Comparison of ENCODE assay signal across 18 cellular contexts in genomic region chr15:90082140-90082713, GRCh38. TPM values are rescaled to one million over a fixed set of nuclear protein-coding genes. Genes with fewer than 3 reads are reported as not detected.
DNase-seq lines count a peak whose midpoint lies in the region; ATAC-seq, FAIRE-seq and TF ChIP-seq lines count a peak whose summit lies in the region.
"Had no signal": no experiment of that assay in that cellular context is flagged by ENCODE, and none has a peak within 500 bp of the region (broad histone marks: within the 10 kb centered on the region; RNA-seq: fewer than 3 reads in every experiment).

No MANE protein-coding gene starts in this region.

- no peaks in the 10 kb centered on the region for H3K79me2 ChIP-seq in HepG2 (ENCODE audit: insufficient read depth, low read length)

- TF ChIP-seq EP300 in HepG2 (IDR thresholded peaks at IDR 0.05; ENCODE audit: low read depth in 2 of 2, low read length in 2 of 2): no peak
- TF ChIP-seq EP300 in HepG2 (CRISPR knock-in tag; IDR thresholded peaks at IDR 0.05; ENCODE audit: borderline replicate concordance): no peak

- intact Hi-C loops in HepG2 (cut with micrococcal nuclease; ENCODE audit: unreplicated experiment): no loop called here

- no peaks in the 10 kb centered on the region for H4K20me1 ChIP-seq in HepG2 (ENCODE audit: insufficient read depth, low read length)

- no peak overlapping the region for H3K9ac ChIP-seq in HepG2 (ENCODE audit: insufficient read depth, low read depth, low read length)

- DNase-seq in caudate nucleus (lab: John Stamatoyannopoulos, UW) (peak in 46 of 61 donors; percentile 16 to 76 (median 42)), HepG2 (ENCODE audit: low spot score) (no peak), NCI-H187 (lab: John Stamatoyannopoulos, UW) (no peak), NCI-H526 (lab: John Stamatoyannopoulos, UW) (no peak)
- no peak for DNase-seq in stimulated activated naive B cell treated with anti-CD40 and anti-IgM and Interleukin-4, amounts not matched to agents 10 μg/mL and 1 μg/mL and 100 μg/mL, for 72 hours
- DNase-seq: activated CD4-positive, alpha-beta T cell treated with anti-CD3 and anti-CD28 coated beads for 36 hours; activated T-cell treated with anti-CD3 and anti-CD28 coated beads, Interleukin-2, amount 50 U/mL, for 4 hours; amniotic stem cell; effector CD8-positive, alpha-beta T cell; EL; foreskin fibroblast; NCI-H1105; PC-9; uterus had no signal

- H3K9me3 Mint-ChIP-seq in IgD-negative memory B cell: no peaks in the 10 kb centered on the region
- no peaks in the 10 kb centered on the region for H3K9me3 Mint-ChIP-seq in stimulated activated naive B cell treated with anti-CD40 and anti-IgM and Interleukin-4, amounts not matched to agents 10 μg/mL and 1 μg/mL and 100 μg/mL, for 72 hours
- H3K9me3 Mint-ChIP-seq: activated T-cell treated with anti-CD3 and anti-CD28 coated beads, Interleukin-2, amount 50 U/mL, for 4 hours; CD14-positive monocyte had no signal

- H3K36me3 Mint-ChIP-seq in IgD-negative memory B cell: peaks cover 8% of the 10 kb centered on the region
- peaks cover 28 to 54% of the 10 kb centered on the region in 2 donors for H3K36me3 Mint-ChIP-seq in stimulated activated naive B cell treated with anti-CD40 and anti-IgM and Interleukin-4, amounts not matched to agents 10 μg/mL and 1 μg/mL and 100 μg/mL, for 72 hours

- TF ChIP-seq CTCF in HepG2 (CRISPR knock-in tag; IDR thresholded peaks at IDR 0.05): no peak

- no peak for TF ChIP-seq POLR2A in HepG2 (IDR thresholded peaks at IDR 0.05; ENCODE audit: insufficient read depth in 1 of 2, low read depth in 2 of 2, low read length in 2 of 2)

- CTCF ChIA-PET in HepG2 (lab: Yijun Ruan, JAX; ENCODE audit: low intra/inter-chr PET ratio, low total read pairs): no interaction called here

- H3K4me3 Mint-ChIP-seq in IgD-negative memory B cell: no peak overlapping the region
- no peak overlapping the region for H3K4me3 Mint-ChIP-seq in stimulated activated naive B cell treated with anti-CD40 and anti-IgM and Interleukin-4, amounts not matched to agents 10 μg/mL and 1 μg/mL and 100 μg/mL, for 72 hours
- H3K4me3 Mint-ChIP-seq: activated CD4-positive, alpha-beta T cell treated with anti-CD3 and anti-CD28 coated beads for 36 hours; activated T-cell treated with anti-CD3 and anti-CD28 coated beads, Interleukin-2, amount 50 U/mL, for 4 hours; CD14-positive monocyte had no signal

- H3K4me3 ChIP-seq in HepG2 (replicated peaks in 1 of 3; ENCODE audit: insufficient read depth in 1 of 3, low read depth in 2 of 3, low read length in 3 of 3): no peak overlapping the region
- H3K4me3 ChIP-seq: PC-9, uterus had no signal

- no peak for FAIRE-seq in HepG2 (lab: Jason Lieb, UNC)
- FAIRE-seq: islet of Langerhans had no signal

- H3K27me3 Mint-ChIP-seq in IgD-negative memory B cell: no peaks in the 10 kb centered on the region
- H3K27me3 Mint-ChIP-seq in stimulated activated naive B cell treated with anti-CD40 and anti-IgM and Interleukin-4, amounts not matched to agents 10 μg/mL and 1 μg/mL and 100 μg/mL, for 72 hours: no peaks in the 10 kb centered on the region
- H3K27me3 Mint-ChIP-seq: activated CD4-positive, alpha-beta T cell treated with anti-CD3 and anti-CD28 coated beads for 36 hours had no signal

- ATAC-seq in HepG2: peak; percentile 15; the same call in 1 of the 3 replicates
- no peak for ATAC-seq in stimulated activated naive B cell treated with anti-CD40 and anti-IgM and Interleukin-4, amounts not matched to agents 10 μg/mL and 1 μg/mL and 100 μg/mL, for 72 hours (replicated peaks)
- ATAC-seq in HG02678 (IDR thresholded peaks at IDR 0.05; ENCODE audit: unreplicated experiment): no peak
- ATAC-seq: activated CD4-positive, alpha-beta T cell treated with anti-CD3 and anti-CD28 coated beads for 36 hours; activated T-cell treated with anti-CD3 and anti-CD28 coated beads, Interleukin-2, amount 50 U/mL, for 4 hours had no signal

- no peaks in the 10 kb centered on the region for H3K9me3 ChIP-seq in HepG2 (ENCODE audit: low read length)
- H3K9me3 ChIP-seq: uterus had no signal

- H3K27ac Mint-ChIP-seq in IgD-negative memory B cell: peak overlapping the region in 2 of 3 donors; percentile 78 to 88
- peak overlapping the region; percentile 47 for H3K27ac Mint-ChIP-seq in stimulated activated naive B cell treated with anti-CD40 and anti-IgM and Interleukin-4, amounts not matched to agents 10 μg/mL and 1 μg/mL and 100 μg/mL, for 72 hours
- H3K27ac Mint-ChIP-seq: activated CD4-positive, alpha-beta T cell treated with anti-CD3 and anti-CD28 coated beads for 36 hours had no signal

- POLR2A ChIA-PET in HepG2 (lab: Yijun Ruan, JAX): no interaction called here

- H2AFZ ChIP-seq in HepG2 (ENCODE audit: low read length): no peak overlapping the region
- H2AFZ ChIP-seq: PC-9 had no signal

- no peak overlapping the region for H3K4me2 ChIP-seq in HepG2 (ENCODE audit: low read depth, low read length)
- H3K4me2 ChIP-seq: PC-9 had no signal

- no peaks in the 10 kb centered on the region for H3K27me3 ChIP-seq in HepG2 (ENCODE audit: control insufficient read depth in 1 of 2, insufficient read depth in 2 of 2, low read length in 2 of 2)
- H3K27me3 ChIP-seq: uterus had no signal

- in situ Hi-C loops in HepG2 (cut with HindIII; ENCODE audit: extremely low pct_ligation_motif_present, low pct_unique_long_range_greater_than_20kb): loop anchor here (25.0 kb wide), 1 partner anchor 345 kb away; no protein-coding TSS in a partner anchor

- no peaks in the 10 kb centered on the region for H3K4me1 ChIP-seq in HepG2 (ENCODE audit: insufficient read depth, low read length)
- H3K4me1 ChIP-seq: uterus had no signal

- 93% methylated on average over 7 of the region's 9 CpGs for WGBS in HepG2 (ENCODE audit: low lambda C conversion rate)

- BruUV-seq in HepG2 (replicated peaks; lab: Mats Ljungman, UMichigan): no TSS peak

- no peak for TF ChIP-seq RAD21 in HepG2 (CRISPR knock-in tag; IDR thresholded peaks at IDR 0.05)

- H3K4me1 Mint-ChIP-seq in IgD-negative memory B cell: peaks cover 4 to 11% (median 7%) of the 10 kb centered on the region in 3 donors
- peaks cover 4 to 9% of the 10 kb centered on the region in 2 donors for H3K4me1 Mint-ChIP-seq in stimulated activated naive B cell treated with anti-CD40 and anti-IgM and Interleukin-4, amounts not matched to agents 10 μg/mL and 1 μg/mL and 100 μg/mL, for 72 hours

- H3K36me3 ChIP-seq in HepG2 (replicated peaks in 1 of 2; ENCODE audit: control insufficient read depth in 1 of 2, insufficient read depth in 2 of 2, low read length in 2 of 2): peaks cover 10 to 30% of the 10 kb centered on the region in 2 experiments; a peak in 4 of 5 replicates
- H3K36me3 ChIP-seq: uterus had no signal

- H3K27ac ChIP-seq in caudate nucleus (ENCODE audit: low read depth, low read length) (peak overlapping the region; percentile 18), HepG2 (ENCODE audit: extremely low read length, insufficient read depth, low read length) (no peak overlapping the region)
- H3K27ac ChIP-seq: PC-9, uterus had no signal

TF ChIP-seq in HepG2, 621 proteins besides CTCF, POLR2A, EP300 and RAD21:
- TF ChIP-seq IKZF1 (IDR thresholded peaks at IDR 0.05) (no peak), NR3C1 (CRISPR knock-in tag; IDR thresholded peaks at IDR 0.05) (no peak), ZNF703 (CRISPR knock-in tag; IDR thresholded peaks at IDR 0.05; ENCODE audit: borderline replicate concordance) (no peak), AGO2 (optimal IDR thresholded peaks at IDR 0.05; ENCODE audit: low read depth, low read length) (peak; percentile 70), RBM22 (optimal IDR thresholded peaks at IDR 0.05; ENCODE audit: low read length) (peak; percentile 58)

RNA-seq across cellular contexts. Expression of gene IDH2, which starts 20.0 kb away (rescaled TPM):
- 106 TPM for polyA plus RNA-seq in IgD-negative memory B cell
- 120 and 121 TPM in 2 replicates for total RNA-seq in HepG2 (2016; rRNA removed; fragmentation: Illumina TruSeq; extraction: Trizol)
- 37.5 and 39.4 TPM in 2 replicates for total RNA-seq in HepG2 (2016; cell fraction: cytosol; rRNA removed; fragmentation: Illumina TruSeq; extraction: Trizol; ENCODE audit: low read depth)
- total RNA-seq in HepG2 (2016; cell fraction: insoluble cytoplasmic fraction; rRNA removed; fragmentation: Illumina TruSeq; extraction: Trizol): 108 and 124 TPM in 2 replicates
- 87.3 and 98.2 TPM in 2 replicates for total RNA-seq in HepG2 (2016; cell fraction: membrane; rRNA removed; fragmentation: Illumina TruSeq; extraction: Trizol)
- total RNA-seq in HepG2 (2016; cell fraction: nucleus; rRNA removed; fragmentation: Illumina TruSeq; extraction: Trizol): 50.6 and 54.5 TPM in 2 replicates
- 132 and 145 TPM in 2 replicates for polyA plus RNA-seq in HepG2 (2011; rRNA removed)
- polyA plus RNA-seq in HepG2 (2011; cell fraction: cytosol; rRNA removed): 85.2 and 137 TPM in 2 replicates
- 62.9 and 78.0 TPM in 2 replicates for polyA plus RNA-seq in HepG2 (2011; cell fraction: nucleus; rRNA removed)
- 57.4 and 73.4 TPM in 2 replicates for polyA plus RNA-seq in HepG2 (2012)
- polyA plus RNA-seq in HepG2 (2016; cell fraction: cytosol; fragmentation: Illumina TruSeq; extraction: Trizol; ENCODE audit: low read depth): 63.2 and 73.9 TPM in 2 replicates
- 130 and 145 TPM in 2 replicates for polyA plus RNA-seq in HepG2 (2016; cell fraction: insoluble cytoplasmic fraction; fragmentation: Illumina TruSeq; extraction: Trizol; ENCODE audit: low read depth)
- polyA plus RNA-seq in HepG2 (2016; cell fraction: membrane; fragmentation: Illumina TruSeq; extraction: Trizol; ENCODE audit: low read depth): 84.9 and 106 TPM in 2 replicates
- polyA plus RNA-seq in HepG2 (2016; cell fraction: nucleus; fragmentation: Illumina TruSeq; extraction: Trizol; ENCODE audit: insufficient read depth, low read depth): 97.9 and 110 TPM in 2 replicates
- polyA minus RNA-seq in HepG2 (2011; rRNA and poly(A)+ RNA removed; ENCODE audit: low replicate concordance): 34.4 and 160 TPM in 2 replicates
- 67.1 and 76.1 TPM in 2 replicates for polyA minus RNA-seq in HepG2 (2011; cell fraction: cytosol; rRNA and poly(A)+ RNA removed)
- polyA minus RNA-seq in HepG2 (2011; cell fraction: nucleus; rRNA and poly(A)+ RNA removed): 14.7 and 18.4 TPM in 2 replicates

Comparison
In these comparisons a context has a peak if more than half of its experiments do, and no peak if none do; other contexts are left out.
1. DNase-seq: peak in caudate nucleus (46 of 61); none in HepG2 (single experiment), stimulated activated naive B cell treated with anti-CD40 and anti-IgM and Interleukin-4, amounts not matched to agents 10 μg/mL and 1 μg/mL and 100 μg/mL, for 72 hours (single experiment), NCI-H187 (0 of 2) and NCI-H526 (0 of 2).